9 cellular contexts compared by ENCODE assay signal in the genomic region with DNA sequence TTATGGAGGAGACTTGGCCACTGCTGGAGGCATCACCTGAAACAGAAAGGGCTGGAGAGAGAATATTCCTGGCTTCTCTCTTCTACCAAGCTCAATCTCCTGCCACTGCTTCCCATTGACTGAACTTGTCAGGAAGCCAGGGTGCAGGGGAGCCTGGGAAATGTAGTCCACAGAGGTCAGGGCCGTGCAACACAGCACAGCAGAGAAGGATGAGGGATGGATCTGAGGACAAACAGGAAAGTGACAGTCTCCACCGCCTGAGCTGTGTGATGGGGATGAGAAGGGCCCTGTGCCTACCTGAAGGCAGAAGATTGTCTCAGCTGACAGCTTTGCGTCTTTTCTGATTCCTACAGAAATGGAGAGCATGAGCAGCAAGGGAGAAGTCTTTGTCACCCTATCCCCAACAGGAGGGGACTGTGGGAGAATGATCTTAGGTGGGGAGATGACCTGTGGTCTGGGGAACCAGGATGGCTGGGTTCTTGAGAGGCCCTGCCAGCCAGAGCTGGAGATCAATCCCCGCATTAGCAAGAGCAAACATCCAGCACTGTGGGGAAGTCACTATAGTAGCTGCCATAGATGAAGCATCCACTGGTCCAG.
DNase-seq lines count a peak whose midpoint lies in the region; ATAC-seq and TF ChIP-seq lines count a peak whose summit lies in the region.
"Had no signal": no experiment of that assay in that cellular context is flagged by ENCODE, and none has a peak within 500 bp of the region (broad histone marks: within the 10 kb centered on the region; RNA-seq: fewer than 3 reads in every experiment).

No MANE protein-coding gene starts in this region.

- H3K36me3 ChIP-seq in GM23248 (ENCODE audit: low read depth), result no peaks in the 10 kb centered on the region
- H3K36me3 ChIP-seq in OCI-LY7 (ENCODE audit: insufficient read depth, low read length), result no peaks in the 10 kb centered on the region; the same call in 1 of the 2 replicates
- no peaks in the 10 kb centered on the region for H3K36me3 ChIP-seq in psoas muscle (ENCODE audit: insufficient read depth in 1 of 2, low read depth in 1 of 2)

- H3K79me2 ChIP-seq in GM23248 (ENCODE audit: insufficient read depth) (no peaks in the 10 kb centered on the region), OCI-LY7 (ENCODE audit: insufficient read depth, low read depth, low read length) (no peaks in the 10 kb centered on the region)

- ATAC-seq in psoas muscle (peak in 3 of 4 donors; percentile 52 to 66 (median 57)), GM19463 (IDR thresholded peaks at IDR 0.05; ENCODE audit: unreplicated experiment) (no peak), HG02763 (IDR thresholded peaks at IDR 0.05; ENCODE audit: unreplicated experiment) (no peak)

- H3F3A ChIP-seq in GM23248 (ENCODE audit: insufficient read depth), result peaks cover 21% of the 10 kb centered on the region

- intact Hi-C loops in OCI-LY7 (cut with micrococcal nuclease; ENCODE audit: unreplicated experiment), result no loop called here
- intact Hi-C loops in psoas muscle (cut with DNase I), result no loop called here

- H3K4me2 ChIP-seq in GM23248 (ENCODE audit: unreplicated experiment), result no peak overlapping the region
- H3K4me2 ChIP-seq in OCI-LY7 (ENCODE audit: low read length), result peak overlapping the region; percentile 32; the same call in 1 of the 2 replicates

- POLR2A ChIA-PET in OCI-LY7 (lab: Charles Lee), result interaction anchor here (0.6 to 1.3 kb wide), 4 partner anchors 9 to 172 kb away, joined by 3 to 4 read pairs (median 3); no protein-coding TSS in a partner anchor

- TF ChIP-seq CTCF in OCI-LY7 (conservative IDR thresholded peaks at IDR 0.05; ENCODE audit: low read length), result no peak
- TF ChIP-seq CTCF in psoas muscle (IDR thresholded peaks at IDR 0.05), result no peak
- no peak for TF ChIP-seq CTCF in GM13976 (IDR thresholded peaks at IDR 0.05; ENCODE audit: borderline replicate concordance, control extremely low read depth, extremely low read depth, insufficient read depth, missing control alignments)

- H3K9me3 ChIP-seq in GM23248 (ENCODE audit: low read depth) (no peaks in the 10 kb centered on the region), OCI-LY7 (ENCODE audit: low read length) (peaks cover 20% of the 10 kb centered on the region), psoas muscle (no peaks in the 10 kb centered on the region)

- in situ Hi-C loops in GM23248 (cut with MboI) (no loop called here), GM13976 (cut with MboI; ENCODE audit: low sequenced_read_pairs, unreplicated experiment) (no loop called here)

- H3K4me3 ChIP-seq in GM23248 (no peak overlapping the region), OCI-LY7 (ENCODE audit: low read depth, low read length, poor library complexity, severe bottlenecking) (no peak overlapping the region), psoas muscle (no peak overlapping the region)

- DNase-seq in GM23248 (peak; percentile 57), OCI-LY7 (ENCODE audit: low spot score) (peak; percentile 53), fibroblast of peridontal ligament (ENCODE audit: extremely low read depth) (peak; percentile 47), psoas muscle (peak in 1 of 2 donors; percentile 79), D341Med (ENCODE audit: low spot score) (no peak), GM13976 (ENCODE audit: low spot score) (no peak)
- DNase-seq: stimulated activated naive CD4-positive, alpha-beta T cell had no signal

- BruUV-seq in OCI-LY7 (replicated peaks; lab: Mats Ljungman, UMichigan), result no TSS peak

- H2AFZ ChIP-seq in GM23248 (no peak overlapping the region), OCI-LY7 (ENCODE audit: low read length) (no peak overlapping the region)

- H3K27me3 ChIP-seq in GM23248 (replicated peaks; ENCODE audit: insufficient read depth) (no peaks in the 10 kb centered on the region), psoas muscle (ENCODE audit: insufficient read depth in 3 of 3, low read length in 2 of 3) (no peaks in the 10 kb centered on the region)

- 58 to 59% methylated on average over 4 of the region's 4 CpGs for WGBS in GM23248 (ENCODE audit: low coverage in 1 of 2, low lambda C conversion rate in 2 of 2, missing lambda C conversion rate in 2 of 2), 2 experiments
- WGBS in psoas muscle, 3 donors, result 48 to 62% (median 57%) methylated on average over 4 of the region's 4 CpGs

- no peak overlapping the region for H3K27ac ChIP-seq in GM23248
- no peak overlapping the region for H3K27ac ChIP-seq in OCI-LY7 (ENCODE audit: low read depth, low read length, poor library complexity, severe bottlenecking)
- H3K27ac ChIP-seq in psoas muscle, result no peak overlapping the region

- no peaks in the 10 kb centered on the region for H4K20me1 ChIP-seq in GM23248 (ENCODE audit: insufficient read depth)
- no peaks in the 10 kb centered on the region for H4K20me1 ChIP-seq in OCI-LY7 (ENCODE audit: insufficient read depth, low read length)

- H3K4me1 ChIP-seq in GM23248 (ENCODE audit: insufficient read depth), result peaks cover 13% of the 10 kb centered on the region
- H3K4me1 ChIP-seq in OCI-LY7 (ENCODE audit: insufficient read depth, low read length, poor library complexity, severe bottlenecking), result peaks cover 53% of the 10 kb centered on the region
- peaks cover 3% of the 10 kb centered on the region for H3K4me1 ChIP-seq in psoas muscle

- CTCF ChIA-PET in OCI-LY7 (lab: Charles Lee; ENCODE audit: unreplicated experiment), result no interaction called here

- no peak overlapping the region for H3K9ac ChIP-seq in GM23248

- no peaks in the 10 kb centered on the region for H3K9me2 ChIP-seq in GM23248 (ENCODE audit: insufficient read depth)
- no peaks in the 10 kb centered on the region for H3K9me2 ChIP-seq in OCI-LY7 (ENCODE audit: insufficient read depth, low read length)

Comparison
In these comparisons a context has a peak if more than half of its experiments do, and no peak if none do; other contexts are left out.
1. DNase-seq: peak in GM23248 (single experiment), OCI-LY7 (single experiment) and fibroblast of peridontal ligament (single experiment); none in D341Med (single experiment) and GM13976 (single experiment).
2. ATAC-seq: peak in psoas muscle (3 of 4); none in GM19463 (single experiment) and HG02763 (single experiment).